Comparison of ENCODE assay signal across 11 cellular contexts in genomic region chr16:4690946-4691665, GRCh38. TPM values are rescaled to one million over a fixed set of nuclear protein-coding genes. Genes with fewer than 3 reads are reported as not detected.
DNase-seq lines count a peak whose midpoint lies in the region; ATAC-seq and TF ChIP-seq lines count a peak whose summit lies in the region.
"Had no signal": no experiment of that assay in that cellular context is flagged by ENCODE, and none has a peak within 500 bp of the region (broad histone marks: within the 10 kb centered on the region; RNA-seq: fewer than 3 reads in every experiment).

No MANE protein-coding gene starts in this region.

- no peaks in the 10 kb centered on the region for H3K9me3 Mint-ChIP-seq in activated naive CD4-positive, alpha-beta T cell treated with anti-CD3 and anti-CD28 coated beads, Interleukin-2, amount 10 ng/mL, durations not matched to agents 7 days and 5 days

- CTCF ChIA-PET in activated naive CD4-positive, alpha-beta T cell treated with anti-CD3 and anti-CD28 coated beads, Interleukin-2, amount 10 ng/mL, durations not matched to agents 7 days and 5 days (lab: Charles Lee): interaction anchor here (1.4 to 2.7 kb wide), 2 partner anchors 8 to 41 kb away, joined by 4 to 9 read pairs; no protein-coding TSS in a partner anchor

- H3K4me3 Mint-ChIP-seq in activated naive CD4-positive, alpha-beta T cell treated with anti-CD3 and anti-CD28 coated beads, Interleukin-2, amount 10 ng/mL, durations not matched to agents 7 days and 5 days: peak overlapping the region; percentile 7

- intact Hi-C loops in spleen (cut with DNase I; ENCODE audit: low total_unique reads): no loop called here

- no peaks in the 10 kb centered on the region for H3K9me3 ChIP-seq in spleen

- TF ChIP-seq POLR2A in spleen (IDR thresholded peaks at IDR 0.05): no peak

- H3K36me3 ChIP-seq in spleen: peaks cover 0 to 60% (median 43%) of the 10 kb centered on the region in 6 donors

- no peak for TF ChIP-seq CTCF in spleen (IDR thresholded peaks at IDR 0.05 in 8 of 11, conservative IDR thresholded peaks at IDR 0.05 in 3 of 11)

- no peak overlapping the region for H3K27ac Mint-ChIP-seq in activated naive CD4-positive, alpha-beta T cell treated with anti-CD3 and anti-CD28 coated beads, Interleukin-2, amount 10 ng/mL, durations not matched to agents 7 days and 5 days

- peaks cover 14 to 81% (median 67%) of the 10 kb centered on the region in 6 donors for H3K4me1 ChIP-seq in spleen

- H3K4me3 ChIP-seq in spleen: no peak overlapping the region

- no peaks in the 10 kb centered on the region for H3K27me3 ChIP-seq in spleen (replicated peaks in 1 of 7)

- ATAC-seq in GM18511 (IDR thresholded peaks at IDR 0.05; ENCODE audit: unreplicated experiment): no peak

- no peaks in the 10 kb centered on the region for H3K27me3 Mint-ChIP-seq in activated naive CD4-positive, alpha-beta T cell treated with anti-CD3 and anti-CD28 coated beads, Interleukin-2, amount 10 ng/mL, durations not matched to agents 7 days and 5 days

- peaks cover 16% of the 10 kb centered on the region for H3K4me1 Mint-ChIP-seq in activated naive CD4-positive, alpha-beta T cell treated with anti-CD3 and anti-CD28 coated beads, Interleukin-2, amount 10 ng/mL, durations not matched to agents 7 days and 5 days

- DNase-seq in activated naive CD4-positive, alpha-beta T cell treated with anti-CD3 and anti-CD28 coated beads, Interleukin-2, amount 10 ng/mL, durations not matched to agents 7 days and 5 days: peak; percentile 18
- no peak for DNase-seq in activated naive CD4-positive, alpha-beta T cell (lab: John Stamatoyannopoulos, UW)
- DNase-seq in dermis microvascular lymphatic vessel endothelial cell (ENCODE audit: low read depth in 2 of 2): peak; percentile 18 to 21
- DNase-seq in spleen: peak; percentile 82
- no peak for DNase-seq in T-helper 9 cell
- DNase-seq in NCI-H2107 (lab: John Stamatoyannopoulos, UW): no peak
- DNase-seq: cortex of kidney, GOT3, occipital lobe had no signal

- H3K27ac ChIP-seq in spleen: peak overlapping the region in 5 of 8 donors; percentile 58 to 97 (median 94)

- 44 to 67% (median 52%) methylated on average over 13 to 19 of the region's 19 CpGs for WGBS in spleen, 5 donors

- peaks cover 11% of the 10 kb centered on the region for H3K36me3 Mint-ChIP-seq in activated naive CD4-positive, alpha-beta T cell treated with anti-CD3 and anti-CD28 coated beads, Interleukin-2, amount 10 ng/mL, durations not matched to agents 7 days and 5 days

TF ChIP-seq in PFSK-1, 5 proteins besides CTCF, POLR2A, EP300 and RAD21:
- TF ChIP-seq SIN3A (IDR thresholded peaks at IDR 0.05; ENCODE audit: borderline replicate concordance, insufficient read depth, low read length) (no peak), TAF1 (IDR thresholded peaks at IDR 0.05; ENCODE audit: borderline replicate concordance, insufficient read depth, low read length) (no peak), FOXP2 (optimal IDR thresholded peaks at IDR 0.05; ENCODE audit: borderline replicate concordance, extremely low read depth, extremely low read length, insufficient read depth) (no peak), POLR2AphosphoS5 (IDR thresholded peaks at IDR 0.05; ENCODE audit: low read depth, low read length) (0 out of 2 replicates have a peak, but pooled peaks have one; percentile 14)
- TF ChIP-seq, protein P1, sequence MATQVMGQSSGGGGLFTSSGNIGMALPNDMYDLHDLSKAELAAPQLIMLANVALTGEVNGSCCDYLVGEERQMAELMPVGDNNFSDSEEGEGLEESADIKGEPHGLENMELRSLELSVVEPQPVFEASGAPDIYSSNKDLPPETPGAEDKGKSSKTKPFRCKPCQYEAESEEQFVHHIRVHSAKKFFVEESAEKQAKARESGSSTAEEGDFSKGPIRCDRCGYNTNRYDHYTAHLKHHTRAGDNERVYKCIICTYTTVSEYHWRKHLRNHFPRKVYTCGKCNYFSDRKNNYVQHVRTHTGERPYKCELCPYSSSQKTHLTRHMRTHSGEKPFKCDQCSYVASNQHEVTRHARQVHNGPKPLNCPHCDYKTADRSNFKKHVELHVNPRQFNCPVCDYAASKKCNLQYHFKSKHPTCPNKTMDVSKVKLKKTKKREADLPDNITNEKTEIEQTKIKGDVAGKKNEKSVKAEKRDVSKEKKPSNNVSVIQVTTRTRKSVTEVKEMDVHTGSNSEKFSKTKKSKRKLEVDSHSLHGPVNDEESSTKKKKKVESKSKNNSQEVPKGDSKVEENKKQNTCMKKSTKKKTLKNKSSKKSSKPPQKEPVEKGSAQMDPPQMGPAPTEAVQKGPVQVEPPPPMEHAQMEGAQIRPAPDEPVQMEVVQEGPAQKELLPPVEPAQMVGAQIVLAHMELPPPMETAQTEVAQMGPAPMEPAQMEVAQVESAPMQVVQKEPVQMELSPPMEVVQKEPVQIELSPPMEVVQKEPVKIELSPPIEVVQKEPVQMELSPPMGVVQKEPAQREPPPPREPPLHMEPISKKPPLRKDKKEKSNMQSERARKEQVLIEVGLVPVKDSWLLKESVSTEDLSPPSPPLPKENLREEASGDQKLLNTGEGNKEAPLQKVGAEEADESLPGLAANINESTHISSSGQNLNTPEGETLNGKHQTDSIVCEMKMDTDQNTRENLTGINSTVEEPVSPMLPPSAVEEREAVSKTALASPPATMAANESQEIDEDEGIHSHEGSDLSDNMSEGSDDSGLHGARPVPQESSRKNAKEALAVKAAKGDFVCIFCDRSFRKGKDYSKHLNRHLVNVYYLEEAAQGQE (IDR thresholded peaks at IDR 0.05; ENCODE audit: insufficient read depth in 1 of 2, low read depth in 2 of 2, low read length in 2 of 2): no peak

RNA-seq across cellular contexts. Expression of gene NUDT16L1, which starts 2.3 kb away (rescaled TPM):
- 64.6 TPM for polyA plus RNA-seq in PFSK-1 (2012; ENCODE audit: insufficient read length, low read depth)
- total RNA-seq in dermis microvascular lymphatic vessel endothelial cell (24.1 and 33.3 TPM in 2 replicates), spleen (10 to 100 TPM; 26.2 to 37.4 (median 27.6) TPM)
- polyA plus RNA-seq in spleen: 10 to 100 TPM; 29.0 to 47.2 (median 38.8) TPM

RNA-seq across cellular contexts. Expression of gene ANKS3, which starts 43.0 kb away (rescaled TPM):
- polyA plus RNA-seq in PFSK-1 (2012; ENCODE audit: insufficient read length, low read depth): 16.2 TPM
- total RNA-seq in dermis microvascular lymphatic vessel endothelial cell (9.0 and 15.0 TPM in 2 replicates), spleen (10 to 100 TPM; 12.5 to 27.6 (median 21.8) TPM)
- 10 to 100 TPM; 15.3 to 29.5 (median 26.2) TPM for polyA plus RNA-seq in spleen

RNA-seq across cellular contexts. Expression of gene DNAAF8, which starts 43.2 kb away (rescaled TPM):
- polyA plus RNA-seq in PFSK-1 (2012; ENCODE audit: insufficient read length, low read depth): 0.65 TPM
- 0.13 TPM in 2 replicates for total RNA-seq in dermis microvascular lymphatic vessel endothelial cell
- 1 to 10 TPM in 1 of 7 donors, under 1 TPM in 3, not detected in 3; 0.57 to 1.2 (median 0.74) TPM for total RNA-seq in spleen
- under 1 TPM; 0.17 to 0.35 (median 0.30) TPM for polyA plus RNA-seq in spleen

Comparison
In these comparisons a context has a peak if more than half of its experiments do, and no peak if none do; other contexts are left out.
1. DNase-seq: peak in activated naive CD4-positive, alpha-beta T cell treated with anti-CD3 and anti-CD28 coated beads, Interleukin-2, amount 10 ng/mL, durations not matched to agents 7 days and 5 days (single experiment), dermis microvascular lymphatic vessel endothelial cell (2 of 2) and spleen (single experiment); none in activated naive CD4-positive, alpha-beta T cell (0 of 4), T-helper 9 cell (single experiment) and NCI-H2107 (single experiment).